8 cellular contexts compared by ENCODE assay signal in genomic region chr1:119275145-119275929, GRCh38.
DNase-seq lines count a peak whose midpoint lies in the region; ATAC-seq, FAIRE-seq and TF ChIP-seq lines count a peak whose summit lies in the region.

No MANE protein-coding gene starts in this region.

- no peaks in the 10 kb centered on the region for H3K4me1 ChIP-seq in Peyer's patch
- no peaks in the 10 kb centered on the region for H3K4me1 ChIP-seq in iPS DF 6.9 (ENCODE audit: control insufficient read depth, insufficient read depth, low read length)

- H3K9me3 ChIP-seq in Peyer's patch, result no peaks in the 10 kb centered on the region
- no peaks in the 10 kb centered on the region for H3K9me3 ChIP-seq in iPS DF 6.9 (ENCODE audit: control insufficient read depth, insufficient read depth, low read length)

- peak; percentile 82 for TF ChIP-seq CTCF in CD14-positive monocyte (IDR thresholded peaks at IDR 0.05)
- peak; percentile 10 to 80 (median 70) for TF ChIP-seq CTCF in Peyer's patch (IDR thresholded peaks at IDR 0.05)

- H3K27ac ChIP-seq in Peyer's patch (no peak overlapping the region), iPS DF 6.9 (ENCODE audit: low read length) (no peak overlapping the region)

- peaks cover 2 to 11% (median 2%) of the 10 kb centered on the region in 3 donors for H3K27me3 Mint-ChIP-seq in CD14-positive monocyte (ENCODE audit: low read depth in 3 of 3)

- FAIRE-seq in HTR-8/SVneo (lab: Jason Lieb, UNC), result no peak

- DNase-seq in CD14-positive monocyte (ENCODE audit: low spot score) (no peak), HTR-8/SVneo (ENCODE audit: insufficient read length, low spot score) (peak; percentile 34), Peyer's patch (peak in 1 of 3 donors; percentile 61), amniotic epithelial cell (ENCODE audit: low read depth) (peak; percentile 62), iPS DF 6.9 (ENCODE audit: low read depth, low spot score) (peak; percentile 50)
- peak; percentile 16 to 20 for DNase-seq in stimulated activated CD4-positive, alpha-beta T cell treated with anti-CD3 and anti-CD28 coated beads, Interleukin-4, amount 100 ng/mL, for 48 hours (ENCODE audit: low read depth in 2 of 2)

- no peak overlapping the region for H3K27ac Mint-ChIP-seq in CD14-positive monocyte

- H3K4me3 Mint-ChIP-seq in CD14-positive monocyte, result no peak overlapping the region

- no peaks in the 10 kb centered on the region for H3K4me1 Mint-ChIP-seq in CD14-positive monocyte

- WGBS in iPS DF 6.9 (ENCODE audit: insufficient coverage, insufficient read length), result no CpG with 5 or more reads among the region's 4 CpGs

- H3K4me3 ChIP-seq in Peyer's patch, result no peak overlapping the region
- no peak overlapping the region for H3K4me3 ChIP-seq in iPS DF 6.9 (ENCODE audit: low read length)

- intact Hi-C loops in CD14-positive monocyte (cut with micrococcal nuclease), result no loop called here

- ATAC-seq in GM18519 (IDR thresholded peaks at IDR 0.05; ENCODE audit: low FRiP score, unreplicated experiment) (peak; percentile 68), HG03565 (IDR thresholded peaks at IDR 0.05; ENCODE audit: unreplicated experiment) (no peak)

- H3K9me3 Mint-ChIP-seq in CD14-positive monocyte, result no peaks in the 10 kb centered on the region

- H3K36me3 Mint-ChIP-seq in CD14-positive monocyte, result no peaks in the 10 kb centered on the region

- no peak for TF ChIP-seq POLR2A in Peyer's patch (IDR thresholded peaks at IDR 0.05)

- no peaks in the 10 kb centered on the region for H3K27me3 ChIP-seq in Peyer's patch
- H3K27me3 ChIP-seq in iPS DF 6.9 (ENCODE audit: control insufficient read depth, insufficient read depth, low read length), result no peaks in the 10 kb centered on the region

- H3K36me3 ChIP-seq in Peyer's patch, result no peaks in the 10 kb centered on the region
- H3K36me3 ChIP-seq in iPS DF 6.9 (ENCODE audit: control insufficient read depth, insufficient read depth, low read length), result no peaks in the 10 kb centered on the region
